In genomic region chr7:149838992-149839408, GRCh38 we compare ENCODE assay signal across 8 cellular contexts. TPM values are rescaled to one million over a fixed set of nuclear protein-coding genes. Genes with fewer than 3 reads are reported as not detected.
DNase-seq lines count a peak whose midpoint lies in the region; ATAC-seq and TF ChIP-seq lines count a peak whose summit lies in the region.

No MANE protein-coding gene starts in this region.

- H3K4me3 ChIP-seq in OCI-LY3 (ENCODE audit: low read length) = peak overlapping the region; percentile 95
- H3K4me3 ChIP-seq in endodermal cell (ENCODE audit: low read length) = peak overlapping the region; percentile 96

- peaks cover 11% of the 10 kb centered on the region for H3K79me2 ChIP-seq in OCI-LY3 (ENCODE audit: low read length)

- H3K9ac ChIP-seq in OCI-LY3 (ENCODE audit: low read length) (peak overlapping the region; percentile 81), endodermal cell (ENCODE audit: extremely low read depth, low read length, poor library complexity, severe bottlenecking) (peak overlapping the region; percentile 66)

- no peaks in the 10 kb centered on the region for H4K20me1 ChIP-seq in OCI-LY3 (ENCODE audit: insufficient read depth, low read length)

- H3K36me3 Mint-ChIP-seq in endodermal cell (ENCODE audit: low read depth) (no peaks in the 10 kb centered on the region), nephron progenitor cell (ENCODE audit: low read depth) (peaks cover 4% of the 10 kb centered on the region)

- ATAC-seq in HG03565 (IDR thresholded peaks at IDR 0.05; ENCODE audit: unreplicated experiment) = no peak
- ATAC-seq in GM19463 (IDR thresholded peaks at IDR 0.05; ENCODE audit: unreplicated experiment) = no peak

- no peaks in the 10 kb centered on the region for H3K9me3 ChIP-seq in OCI-LY3 (ENCODE audit: insufficient read depth, low read length)
- H3K9me3 ChIP-seq in endodermal cell (ENCODE audit: control insufficient read depth, low read length) = no peaks in the 10 kb centered on the region

- H3K4me1 ChIP-seq in OCI-LY3 (ENCODE audit: low read length) = peaks cover 12% of the 10 kb centered on the region; the same call in 1 of the 2 replicates
- peaks cover 10% of the 10 kb centered on the region for H3K4me1 ChIP-seq in endodermal cell (ENCODE audit: control insufficient read depth, insufficient read depth, low read length)

- H3K4me1 Mint-ChIP-seq in endodermal cell = peaks cover 17% of the 10 kb centered on the region
- peaks cover 36% of the 10 kb centered on the region for H3K4me1 Mint-ChIP-seq in nephron progenitor cell

- H3K9me3 Mint-ChIP-seq in endodermal cell (no peaks in the 10 kb centered on the region), nephron progenitor cell (peaks cover 4% of the 10 kb centered on the region)

- DNase-seq in DMS 273 (lab: John Stamatoyannopoulos, UW; ENCODE audit: unreplicated experiment) (peak; percentile 68), DMS 273 treated with DMSO at 0.1 percent for 48 hours (lab: John Stamatoyannopoulos, UW) (no peak), endodermal cell (no peak), nephron progenitor cell (no peak), DMS114 treated with DMSO at 0.1 percent for 48 hours (lab: John Stamatoyannopoulos, UW; ENCODE audit: unreplicated experiment) (no peak)

- TF ChIP-seq CTCF in OCI-LY3 (IDR thresholded peaks at IDR 0.05; ENCODE audit: low read depth, low read length) (no peak), endodermal cell (conservative IDR thresholded peaks at IDR 0.05) (no peak), nephron progenitor cell (IDR thresholded peaks at IDR 0.05) (no peak)

- H3K27me3 Mint-ChIP-seq in endodermal cell (ENCODE audit: insufficient read depth) = peaks cover 55% of the 10 kb centered on the region
- H3K27me3 Mint-ChIP-seq in nephron progenitor cell (ENCODE audit: low read depth, poor library complexity) = peaks cover 38% of the 10 kb centered on the region

- no peak overlapping the region; the same call in 1 of the 2 replicates for H2AFZ ChIP-seq in OCI-LY3 (ENCODE audit: low read depth, low read length)

- peak overlapping the region; percentile 87 for H3K4me2 ChIP-seq in OCI-LY3 (ENCODE audit: low read length)

- H3K27ac ChIP-seq in OCI-LY3 (ENCODE audit: low read length) = no peak overlapping the region
- H3K27ac ChIP-seq in endodermal cell (ENCODE audit: low read depth, low read length) = no peak overlapping the region

- peak overlapping the region; percentile 44 for H3K27ac Mint-ChIP-seq in endodermal cell
- no peak overlapping the region for H3K27ac Mint-ChIP-seq in nephron progenitor cell

- H3K27me3 ChIP-seq in OCI-LY3 (ENCODE audit: low read depth, low read length) = peaks cover 25% of the 10 kb centered on the region
- H3K27me3 ChIP-seq in endodermal cell (ENCODE audit: control insufficient read depth, insufficient read depth, low read length, poor library complexity, severe bottlenecking) = peaks cover 41% of the 10 kb centered on the region

- H3K36me3 ChIP-seq in OCI-LY3 (replicated peaks; ENCODE audit: low read depth, low read length) = no peaks in the 10 kb centered on the region
- no peaks in the 10 kb centered on the region for H3K36me3 ChIP-seq in endodermal cell (ENCODE audit: control insufficient read depth, insufficient read depth, low read length)

- peak overlapping the region; percentile 82 for H3K4me3 Mint-ChIP-seq in endodermal cell
- peak overlapping the region; percentile 89 for H3K4me3 Mint-ChIP-seq in nephron progenitor cell

- 15 to 20% methylated on average over 2 to 6 of the region's 6 CpGs for WGBS in endodermal cell (ENCODE audit: insufficient coverage in 1 of 2, insufficient read length in 1 of 2), 2 experiments

RNA-seq across cellular contexts. Expression of gene ZNF862, which starts 0.8 kb away (rescaled TPM):
- 10 to 100 TPM in 1 of 2 donors, 1 to 10 TPM in 1; 8.3 to 15.6 TPM for total RNA-seq in endodermal cell
- polyA plus RNA-seq in endodermal cell (2013, experiment 1 of 2) = 8.8 TPM
- polyA plus RNA-seq in endodermal cell (2013, experiment 2 of 2) = 8.9 TPM

RNA-seq across cellular contexts. Expression of gene ATP6V0E2, which starts 34.8 kb away (rescaled TPM):
- 10 to 100 TPM; 15.3 to 16.1 TPM for total RNA-seq in endodermal cell
- 30.6 TPM for polyA plus RNA-seq in endodermal cell (2013, experiment 1 of 2)
- polyA plus RNA-seq in endodermal cell (2013, experiment 2 of 2) = 28.9 TPM
